ENCODE assay signal across 18 cellular contexts in the genomic region with DNA sequence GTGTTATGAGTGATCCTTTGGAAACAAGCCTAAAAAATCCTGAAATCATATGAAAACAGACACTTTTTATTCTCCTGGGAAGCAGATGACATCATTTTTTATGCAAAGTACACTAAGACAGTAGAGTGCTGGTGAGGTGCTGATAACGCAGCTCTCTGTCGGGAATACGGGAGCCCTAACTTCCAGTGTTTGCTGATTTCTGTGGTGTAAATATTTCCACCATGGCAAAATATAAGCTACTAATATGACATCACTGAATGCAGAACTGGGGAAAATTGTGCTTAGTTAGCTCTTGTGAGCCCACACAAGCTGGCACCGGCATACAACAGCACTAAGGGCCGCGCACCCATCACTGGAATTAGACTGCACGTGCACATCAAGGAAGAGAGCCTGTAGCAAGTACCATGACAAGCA.
"Had no signal": no experiment of that assay in that cellular context is flagged by ENCODE, and none has a peak within 500 bp of the region (broad histone marks: within the 10 kb centered on the region; RNA-seq: fewer than 3 reads in every experiment).

No MANE protein-coding gene starts in this region.

- DNase-seq: effector memory CD8-positive, alpha-beta T cell; foreskin melanocyte; heart left ventricle; hypothalamus; kidney glomerular epithelial cell; mucosa of descending colon; naive thymus-derived CD8-positive, alpha-beta T cell; posterior cingulate gyrus; sigmoid colon; stimulated activated CD4-positive, alpha-beta T cell treated with anti-CD3 and anti-CD28 coated beads, Interleukin-12 subunit alpha, Interleukin-12 subunit beta, amount 100 ng/mL, for 4 hours; stimulated activated naive CD4-positive, alpha-beta T cell treated with Interleukin-2 at 50 U/mL for 16 hours; thyroid gland had no signal

- H3K36me3 Mint-ChIP-seq: naive thymus-derived CD8-positive, alpha-beta T cell; type B pancreatic cell had no signal

- H3K27me3 ChIP-seq: heart left ventricle, sigmoid colon, thyroid gland had no signal

- FAIRE-seq: islet of Langerhans, urothelium cell line had no signal

- H3K4me3 ChIP-seq: heart left ventricle, mucosa of descending colon, sigmoid colon, skin epidermis, thyroid gland had no signal

- H3K36me3 ChIP-seq: heart left ventricle, sigmoid colon, thyroid gland had no signal

- H3K9me3 Mint-ChIP-seq: dendritic cell treated with granulocyte-macrophage colony-stimulating factor and Interleukin-4, amounts not matched to agents 40 ng/mL and 50 ng/mL, for 4 days; effector memory CD8-positive, alpha-beta T cell; naive thymus-derived CD8-positive, alpha-beta T cell; neural crest cell; type B pancreatic cell had no signal

- H3K9me3 ChIP-seq: heart left ventricle, mucosa of descending colon, sigmoid colon, thyroid gland had no signal

- H3K27ac Mint-ChIP-seq: dendritic cell treated with granulocyte-macrophage colony-stimulating factor and Interleukin-4, amounts not matched to agents 40 ng/mL and 50 ng/mL, for 4 days; effector memory CD8-positive, alpha-beta T cell; type B pancreatic cell had no signal

- ATAC-seq: effector memory CD8-positive, alpha-beta T cell; heart left ventricle; mucosa of descending colon; naive thymus-derived CD8-positive, alpha-beta T cell had no signal

- H3K4me3 Mint-ChIP-seq: dendritic cell treated with granulocyte-macrophage colony-stimulating factor and Interleukin-4, amounts not matched to agents 40 ng/mL and 50 ng/mL, for 4 days; effector memory CD8-positive, alpha-beta T cell; naive thymus-derived CD8-positive, alpha-beta T cell; neural crest cell; type B pancreatic cell had no signal

- H3K27me3 Mint-ChIP-seq: dendritic cell treated with granulocyte-macrophage colony-stimulating factor and Interleukin-4, amounts not matched to agents 40 ng/mL and 50 ng/mL, for 4 days; type B pancreatic cell had no signal
